12 cellular contexts compared by ENCODE assay signal in genomic region chr21:22223385-22223784, GRCh38.
DNase-seq lines count a peak whose midpoint lies in the region; ATAC-seq and TF ChIP-seq lines count a peak whose summit lies in the region.
"Had no signal": no experiment of that assay in that cellular context is flagged by ENCODE, and none has a peak within 500 bp of the region (broad histone marks: within the 10 kb centered on the region; RNA-seq: fewer than 3 reads in every experiment).

No MANE protein-coding gene starts in this region.

- no peak for TF ChIP-seq CTCF in parathyroid adenoma (IDR thresholded peaks at IDR 0.05)

- H3K27ac Mint-ChIP-seq in activated T-cell treated with anti-CD3 and anti-CD28 coated beads, Interleukin-2, amount 50 U/mL, for 24 hours: peak overlapping the region; percentile 8

- no peaks in the 10 kb centered on the region for H3K36me3 Mint-ChIP-seq in activated T-cell treated with anti-CD3 and anti-CD28 coated beads, Interleukin-2, amount 50 U/mL, for 24 hours (ENCODE audit: low read depth)

- no peaks in the 10 kb centered on the region for H3K79me2 ChIP-seq in parathyroid adenoma

- no peaks in the 10 kb centered on the region for H3K9me3 ChIP-seq in parathyroid adenoma (ENCODE audit: control insufficient read depth, low read length)

- no peak overlapping the region for H3K4me3 ChIP-seq in parathyroid adenoma (ENCODE audit: low read depth, low read length)

- H3K9me3 Mint-ChIP-seq in activated T-cell treated with anti-CD3 and anti-CD28 coated beads, Interleukin-2, amount 50 U/mL, for 24 hours: peaks cover 3% of the 10 kb centered on the region

- no peaks in the 10 kb centered on the region for H3K4me1 ChIP-seq in parathyroid adenoma

- ATAC-seq in HG02678 (IDR thresholded peaks at IDR 0.05; ENCODE audit: unreplicated experiment): peak; percentile 88
- no peak for ATAC-seq in HG02571 (IDR thresholded peaks at IDR 0.05; ENCODE audit: unreplicated experiment)

- no peak overlapping the region for H3K4me3 Mint-ChIP-seq in activated T-cell treated with anti-CD3 and anti-CD28 coated beads, Interleukin-2, amount 50 U/mL, for 24 hours

- H3K27ac ChIP-seq in parathyroid adenoma: no peak overlapping the region

- peak overlapping the region; percentile 47 for H3K4me2 ChIP-seq in parathyroid adenoma (ENCODE audit: low read length)

- H3K27me3 Mint-ChIP-seq in activated T-cell treated with anti-CD3 and anti-CD28 coated beads, Interleukin-2, amount 50 U/mL, for 24 hours: no peaks in the 10 kb centered on the region

- H3K36me3 ChIP-seq in parathyroid adenoma (ENCODE audit: control insufficient read depth, insufficient read depth, low read length): no peaks in the 10 kb centered on the region

- H2AFZ ChIP-seq in parathyroid adenoma: no peak overlapping the region

- H3K27me3 ChIP-seq in parathyroid adenoma (ENCODE audit: control insufficient read depth, insufficient read depth, low read length): no peaks in the 10 kb centered on the region

- no peak for DNase-seq in activated T-cell treated with anti-CD3 and anti-CD28 coated beads, Interleukin-2, amount 50 U/mL, for 24 hours
- DNase-seq in activated T-cell treated with anti-CD3 and anti-CD28 coated beads, Interleukin-2, amount 50 U/mL, for 48 hours: no peak
- peak; percentile 57 for DNase-seq in NAMALWA (ENCODE audit: low spot score)
- no peak for DNase-seq in DMS79 treated with DMSO at 0.1 percent for 48 hours (lab: John Stamatoyannopoulos, UW)
- DNase-seq in NCI-H510A (lab: John Stamatoyannopoulos, UW): no peak
- DNase-seq: activated naive CD4-positive, alpha-beta T cell; head of caudate nucleus; NCI-H187 treated with DMSO at 0.1 percent for 48 hours; RPMI8226 had no signal

- peaks cover 14% of the 10 kb centered on the region for H3K4me1 Mint-ChIP-seq in activated T-cell treated with anti-CD3 and anti-CD28 coated beads, Interleukin-2, amount 50 U/mL, for 24 hours (ENCODE audit: low read depth)

- no peak overlapping the region for H3K9ac ChIP-seq in parathyroid adenoma
